Comparison of ENCODE assay signal across 1 cellular context in the genomic region with DNA sequence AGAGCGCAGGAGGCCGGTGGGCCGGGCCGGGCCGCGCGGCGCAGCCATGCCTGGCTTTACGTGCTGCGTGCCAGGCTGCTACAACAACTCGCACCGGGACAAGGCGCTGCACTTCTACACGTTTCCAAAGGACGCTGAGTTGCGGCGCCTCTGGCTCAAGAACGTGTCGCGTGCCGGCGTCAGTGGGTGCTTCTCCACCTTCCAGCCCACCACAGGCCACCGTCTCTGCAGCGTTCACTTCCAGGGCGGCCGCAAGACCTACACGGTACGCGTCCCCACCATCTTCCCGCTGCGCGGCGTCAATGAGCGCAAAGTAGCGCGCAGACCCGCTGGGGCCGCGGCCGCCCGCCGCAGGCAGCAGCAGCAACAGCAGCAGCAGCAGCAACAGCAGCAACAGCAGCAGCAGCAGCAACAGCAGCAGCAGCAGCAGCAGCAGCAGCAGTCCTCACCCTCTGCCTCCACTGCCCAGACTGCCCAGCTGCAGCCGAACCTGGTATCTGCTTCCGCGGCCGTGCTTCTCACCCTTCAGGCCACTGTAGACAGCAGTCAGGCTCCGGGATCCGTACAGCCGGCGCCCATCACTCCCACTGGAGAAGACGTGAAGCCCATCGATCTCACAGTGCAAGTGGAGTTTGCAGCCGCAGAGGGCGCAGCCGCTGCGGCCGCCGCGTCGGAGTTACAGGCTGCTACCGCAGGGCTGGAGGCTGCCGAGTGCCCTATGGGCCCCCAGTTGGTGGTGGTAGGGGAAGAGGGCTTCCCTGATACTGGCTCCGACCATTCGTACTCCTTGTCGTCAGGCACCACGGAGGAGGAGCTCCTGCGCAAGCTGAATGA.
TF ChIP-seq lines count a peak whose summit lies in the region.

No MANE protein-coding gene starts in this region.

TF ChIP-seq in neural cell, 6 proteins besides CTCF, POLR2A, EP300 and RAD21 (continued from another document):
- TF ChIP-seq REST (IDR thresholded peaks at IDR 0.05; ENCODE audit: borderline replicate concordance) (peak; percentile 87), SMC3 (conservative IDR thresholded peaks at IDR 0.05; ENCODE audit: poor library complexity) (peak; percentile 47), EZH2 (IDR thresholded peaks at IDR 0.05; ENCODE audit: borderline replicate concordance, insufficient read depth, low read length, poor library complexity, severe bottlenecking) (no peak), TAF1 (IDR thresholded peaks at IDR 0.05; ENCODE audit: low read depth) (peak; percentile 90), MXI1 (conservative IDR thresholded peaks at IDR 0.05; ENCODE audit: poor library complexity, severe bottlenecking) (no peak)
